11 cellular contexts compared by ENCODE assay signal in the genomic region with DNA sequence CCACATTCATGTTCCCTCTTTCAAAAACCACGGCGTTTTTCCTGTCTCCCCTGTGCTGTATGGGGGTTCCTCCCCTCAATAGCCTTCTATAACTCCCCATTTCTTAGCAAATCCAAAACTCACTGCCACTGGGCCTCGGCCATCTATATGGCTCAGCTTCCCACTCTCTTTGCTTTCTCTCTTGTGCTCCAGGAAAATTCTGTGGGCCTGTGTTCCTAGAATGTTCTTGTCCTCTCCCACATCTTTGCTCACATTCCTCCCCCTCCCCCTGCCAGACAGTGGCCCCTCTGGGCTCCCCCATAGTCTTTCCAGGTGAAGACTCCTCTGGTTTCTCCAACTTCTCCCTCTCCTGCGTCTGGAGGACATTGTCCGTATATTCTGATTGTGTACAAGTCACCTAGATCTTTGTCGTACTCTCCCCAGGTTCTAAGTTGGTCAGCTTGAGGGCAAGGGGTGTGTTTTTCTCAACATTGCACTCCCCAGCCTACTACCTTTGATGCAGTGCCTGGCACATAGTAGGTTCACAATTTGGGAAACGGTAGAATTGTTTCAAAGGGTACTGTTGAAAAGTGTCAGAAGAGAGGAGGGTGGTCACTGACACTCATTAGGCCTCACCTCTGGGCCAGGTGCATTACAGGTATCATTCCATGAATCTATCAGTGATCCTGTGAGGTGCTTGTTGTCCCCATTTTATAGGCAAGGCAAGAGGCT. TPM values are rescaled to one million over a fixed set of nuclear protein-coding genes. Genes with fewer than 3 reads are reported as not detected.
DNase-seq lines count a peak whose midpoint lies in the region; ATAC-seq and TF ChIP-seq lines count a peak whose summit lies in the region.
"Had no signal": no experiment of that assay in that cellular context is flagged by ENCODE, and none has a peak within 500 bp of the region (broad histone marks: within the 10 kb centered on the region; RNA-seq: fewer than 3 reads in every experiment).

No MANE protein-coding gene starts in this region.

- H3K36me3 Mint-ChIP-seq in effector memory CD8-positive, alpha-beta T cell (ENCODE audit: insufficient read depth) = peaks cover 39% of the 10 kb centered on the region

- no peak for ATAC-seq in effector memory CD8-positive, alpha-beta T cell (replicated peaks)
- ATAC-seq in omental fat pad (ENCODE audit: low FRiP score) (no peak), GM19455 (IDR thresholded peaks at IDR 0.05; ENCODE audit: unreplicated experiment) (no peak), GM21526 (IDR thresholded peaks at IDR 0.05; ENCODE audit: low FRiP score, unreplicated experiment) (no peak)

- TF ChIP-seq CTCF in 22Rv1 (IDR thresholded peaks at IDR 0.05) = no peak
- no peak for TF ChIP-seq CTCF in omental fat pad (IDR thresholded peaks at IDR 0.05)

- H3K9me3 ChIP-seq in KOPT-K1 (ENCODE audit: insufficient read depth, low read length, poor library complexity, severe bottlenecking) = no peaks in the 10 kb centered on the region

- H3K4me3 Mint-ChIP-seq in effector memory CD8-positive, alpha-beta T cell = peak overlapping the region in 1 of 2 donors; percentile 17

- DNase-seq in effector memory CD8-positive, alpha-beta T cell = no peak
- DNase-seq in omental fat pad (ENCODE audit: low spot score) (peak; percentile 20), kidney tubule cell (ENCODE audit: low spot score) (no peak)
- DNase-seq in central memory CD4-positive, alpha-beta T cell = no peak
- DNase-seq: activated effector memory CD4-positive, alpha-beta T cell treated with anti-CD3 and anti-CD28 coated beads, Interleukin-2, amount 50 U/mL, for 16 hours; NCI-H748 treated with DMSO at 0.1 percent for 48 hours; stimulated activated naive CD4-positive, alpha-beta T cell treated with Interleukin-2 at 50 U/mL for 16 hours had no signal

- peaks cover 34 to 51% of the 10 kb centered on the region in 2 donors for H3K4me1 Mint-ChIP-seq in effector memory CD8-positive, alpha-beta T cell (ENCODE audit: low read depth in 2 of 2)

- H3K27ac ChIP-seq in 22Rv1 (0 out of 2 replicates have a peak overlapping the region, but pooled peaks have one; percentile 10), KOPT-K1 (ENCODE audit: low read depth, low read length, poor library complexity, severe bottlenecking) (peak overlapping the region; percentile 46)

- H3K36me3 ChIP-seq in KOPT-K1 (ENCODE audit: insufficient read depth, low read length) = peaks cover 1% of the 10 kb centered on the region; the same call in 1 of the 2 replicates

- peak overlapping the region; percentile 78 to 100 for H3K27ac Mint-ChIP-seq in effector memory CD8-positive, alpha-beta T cell

- H3K27me3 Mint-ChIP-seq in effector memory CD8-positive, alpha-beta T cell = no peaks in the 10 kb centered on the region

- no peaks in the 10 kb centered on the region for H3K9me3 Mint-ChIP-seq in effector memory CD8-positive, alpha-beta T cell

RNA-seq across cellular contexts. Expression of gene DUSP1, which starts 3.7 kb away (rescaled TPM):
- total RNA-seq in omental fat pad = 1,000 to 10,000 TPM; 1,645 to 2,968 (median 1,824) TPM

RNA-seq across cellular contexts. Expression of gene ERGIC1, which starts 59.3 kb away (rescaled TPM):
- total RNA-seq in omental fat pad = 100 to 1,000 TPM in 3 of 4 donors, 10 to 100 TPM in 1; 98.8 to 227 (median 129) TPM
